12 cellular contexts compared by ENCODE assay signal in the genomic region with DNA sequence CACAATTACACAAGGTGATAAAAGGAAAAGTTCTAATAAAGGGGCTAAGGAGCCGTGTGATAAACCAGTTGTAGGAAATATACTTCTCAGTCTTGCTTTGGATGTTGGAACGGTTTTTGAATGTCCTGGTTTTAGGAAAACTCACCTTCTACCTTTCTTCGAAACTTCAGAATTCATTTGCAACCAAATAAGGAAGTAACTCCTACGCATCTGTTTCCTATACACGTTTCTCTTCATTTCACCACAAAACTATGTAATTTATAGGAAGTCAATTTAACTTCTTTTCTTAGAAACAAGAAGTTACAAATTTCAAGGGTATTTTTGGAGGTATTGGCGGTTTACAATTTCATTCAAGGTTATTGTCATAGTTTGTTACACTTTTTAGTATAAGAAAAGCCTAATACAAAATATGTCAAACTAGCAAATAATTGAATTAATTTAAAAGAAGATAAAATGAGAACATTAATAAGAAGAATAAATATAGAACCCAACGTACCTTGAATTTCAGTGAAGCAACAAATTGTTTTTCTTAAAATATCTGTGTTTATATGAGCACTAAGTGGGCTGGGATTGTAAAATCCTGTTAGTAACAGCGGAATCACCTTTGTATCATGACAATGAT. TPM values are rescaled to one million over a fixed set of nuclear protein-coding genes. Genes with fewer than 3 reads are reported as not detected.
A peak's percentile ranks its signal among the peaks of the same experiment; 100 is the strongest.
DNase-seq lines count a peak whose midpoint lies in the region; TF ChIP-seq lines count a peak whose summit lies in the region.
"Had no signal": no experiment of that assay in that cellular context is flagged by ENCODE, and none has a peak within 500 bp of the region (broad histone marks: within the 10 kb centered on the region; RNA-seq: fewer than 3 reads in every experiment).

No MANE protein-coding gene starts in this region.

- H3K27me3 Mint-ChIP-seq in CD14-positive monocyte (ENCODE audit: low read depth in 3 of 3): peaks cover 0 to 1% (median 0%) of the 10 kb centered on the region in 3 donors

- H3K4me3 ChIP-seq in HL-60 (replicated peaks; ENCODE audit: insufficient read depth, low read length): no peak overlapping the region

- H3K4me3 Mint-ChIP-seq in CD14-positive monocyte: peak overlapping the region; percentile 17 to 64

- POLR2A ChIA-PET in GM10248 (lab: Yijun Ruan, JAX): no interaction called here

- H3K4me1 Mint-ChIP-seq in CD14-positive monocyte: peaks cover 42% of the 10 kb centered on the region

- DNase-seq in CD14-positive monocyte (ENCODE audit: low spot score): no peak
- peak in 1 of 2 experiments; percentile 49 for DNase-seq in HL-60 (ENCODE audit: low read depth in 1 of 2, low spot score in 1 of 2)
- peak; percentile 47 for DNase-seq in SKM-1 (lab: John Stamatoyannopoulos, UW; ENCODE audit: unreplicated experiment)
- peak; percentile 28 for DNase-seq in central memory CD4-positive, alpha-beta T cell
- DNase-seq in DMS 273 treated with DMSO at 0.1 percent for 48 hours (lab: John Stamatoyannopoulos, UW): no peak
- no peak for DNase-seq in GM13976 (ENCODE audit: low spot score)
- no peak for DNase-seq in NCI-H1436 (lab: John Stamatoyannopoulos, UW)
- no peak for DNase-seq in GM10248 (ENCODE audit: extremely low spot score)
- DNase-seq: C1 segment of cervical spinal cord, mesendoderm, NCI-H2029 treated with DMSO at 0.1 percent for 48 hours, posterior cingulate gyrus had no signal

- peaks cover 0 to 5% (median 3%) of the 10 kb centered on the region in 7 donors for H3K9me3 Mint-ChIP-seq in CD14-positive monocyte

- intact Hi-C loops in CD14-positive monocyte (cut with micrococcal nuclease): no loop called here

- H3K27me3 ChIP-seq in HL-60 (ENCODE audit: insufficient read depth, poor library complexity, severe bottlenecking): no peaks in the 10 kb centered on the region

- H3K27ac ChIP-seq in HL-60 (replicated peaks): peak overlapping the region; percentile 81

- TF ChIP-seq CTCF in CD14-positive monocyte (IDR thresholded peaks at IDR 0.05) (no peak), HL-60 (IDR thresholded peaks at IDR 0.05; ENCODE audit: insufficient read depth, low read length) (no peak), GM13976 (IDR thresholded peaks at IDR 0.05; ENCODE audit: borderline replicate concordance, control extremely low read depth, extremely low read depth, insufficient read depth, missing control alignments) (no peak), GM10248 (IDR thresholded peaks at IDR 0.05; ENCODE audit: control extremely low read depth, extremely low read depth, low read depth, missing control alignments) (no peak)

- in situ Hi-C loops in GM13976 (cut with MboI; ENCODE audit: low sequenced_read_pairs, unreplicated experiment): no loop called here

- peak overlapping the region in 6 of 7 donors; percentile 31 to 81 (median 65) for H3K27ac Mint-ChIP-seq in CD14-positive monocyte

- no peaks in the 10 kb centered on the region for H3K36me3 Mint-ChIP-seq in CD14-positive monocyte

- CTCF ChIA-PET in GM10248 (lab: Yijun Ruan, JAX): interaction anchor here (1.0 to 10.7 kb wide), 2 partner anchors 21 to 45 kb away, joined by 3 to 287 read pairs; no protein-coding TSS in a partner anchor

RNA-seq across cellular contexts. Expression of a gene that starts 33.2 kb away (rescaled TPM):
- 1 to 10 TPM; 5.8 to 6.0 TPM for polyA plus RNA-seq in CD14-positive monocyte

RNA-seq across cellular contexts. Expression of a gene that starts 33.4 kb away (rescaled TPM):
- 1 to 10 TPM; 1.0 to 2.2 TPM for polyA plus RNA-seq in CD14-positive monocyte

Comparison
In these comparisons a context has a peak if more than half of its experiments do, and no peak if none do; other contexts are left out.
1. DNase-seq: peak in SKM-1 (single experiment) and central memory CD4-positive, alpha-beta T cell (single experiment); none in CD14-positive monocyte (single experiment), DMS 273 treated with DMSO at 0.1 percent for 48 hours (single experiment), GM13976 (single experiment), NCI-H1436 (single experiment) and GM10248 (single experiment).